Comparison of ENCODE assay signal across 8 cellular contexts in the genomic region with DNA sequence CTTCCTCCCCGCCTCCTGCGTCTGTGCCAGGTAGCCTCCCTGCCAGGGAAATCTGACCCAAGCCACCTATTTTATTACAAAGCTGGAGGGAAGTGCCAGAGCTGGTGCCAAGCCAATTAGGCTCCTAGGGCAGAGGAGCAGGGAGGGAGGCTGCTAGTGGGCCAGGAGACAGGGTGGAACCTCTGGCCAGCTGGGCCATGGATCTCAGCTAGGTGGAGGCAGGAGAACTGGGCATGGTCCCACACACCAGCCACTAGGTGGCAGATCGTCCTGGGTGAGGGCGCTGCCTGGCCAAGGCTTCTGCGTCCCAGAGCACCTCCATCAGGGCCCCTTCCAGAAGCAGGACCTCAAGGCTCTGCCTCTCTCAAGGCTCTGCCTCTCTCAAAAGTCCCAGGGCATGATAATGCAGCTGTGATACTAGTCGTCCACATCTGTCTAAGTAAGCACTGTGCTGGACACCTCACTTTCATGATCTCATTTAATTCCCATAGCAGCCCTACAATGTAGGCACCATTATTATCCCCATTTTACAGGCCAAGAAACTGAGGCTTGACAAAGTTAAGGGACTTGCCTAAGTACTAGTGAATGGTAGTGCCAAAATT. TPM values are rescaled to one million over a fixed set of nuclear protein-coding genes. Genes with fewer than 3 reads are reported as not detected.
DNase-seq lines count a peak whose midpoint lies in the region; ATAC-seq and TF ChIP-seq lines count a peak whose summit lies in the region.

No MANE protein-coding gene starts in this region.

- H3K4me1 Mint-ChIP-seq in WTC11: peaks cover 8% of the 10 kb centered on the region

- CTCF ChIA-PET in WTC11 (lab: Charles Lee): interaction anchor here (0.5 to 4.5 kb wide), 19 partner anchors 9 to 1047 kb away, joined by 3 to 48 read pairs (median 6); partner anchors contain the start of gene PRKCD

- no peak overlapping the region for H3K27ac Mint-ChIP-seq in WTC11

- H3K9me3 Mint-ChIP-seq in WTC11: no peaks in the 10 kb centered on the region

- peak; percentile 86 for DNase-seq in ELF-1 (ENCODE audit: low read depth, low spot score)
- DNase-seq in H4 (ENCODE audit: low spot score): peak; percentile 57
- DNase-seq in NCI-H146 (lab: John Stamatoyannopoulos, UW): peak; percentile 48
- peak; percentile 79 for DNase-seq in WTC11 (ENCODE audit: low spot score)
- DNase-seq in cardiac fibroblast (ENCODE audit: low read depth in 2 of 2): peak; percentile 74 to 84
- DNase-seq in kidney glomerular epithelial cell (lab: John Stamatoyannopoulos, UW): peak; percentile 35
- DNase-seq in stimulated activated CD4-positive, alpha-beta T cell treated with anti-CD3 and anti-CD28 coated beads, Interleukin-4, amount 100 ng/mL, for 4 hours: peak; percentile 51 to 54
- DNase-seq in NCI-H1694 treated with DMSO at 0.1 percent for 48 hours (lab: John Stamatoyannopoulos, UW): no peak

- H3K36me3 Mint-ChIP-seq in WTC11: no peaks in the 10 kb centered on the region

- H3K4me3 ChIP-seq in cardiac fibroblast (replicated peaks in 1 of 2; ENCODE audit: low read depth in 2 of 2, low read length in 2 of 2): no peak overlapping the region

- peak; percentile 82 for ATAC-seq in WTC11

- no peak overlapping the region for H3K4me3 Mint-ChIP-seq in WTC11

- H3K27me3 Mint-ChIP-seq in WTC11 (ENCODE audit: low read depth): no peaks in the 10 kb centered on the region

- POLR2A ChIA-PET in WTC11 (lab: Charles Lee): interaction anchor here (1.1 kb wide), 1 partner anchor 25 kb away, joined by 3 read pairs; no protein-coding TSS in a partner anchor

- TF ChIP-seq CTCF in WTC11 (IDR thresholded peaks at IDR 0.05): peak; percentile 54
- peak; percentile 88 for TF ChIP-seq CTCF in cardiac fibroblast (IDR thresholded peaks at IDR 0.05; ENCODE audit: low read depth, low read length)

TF ChIP-seq in WTC11, 78 proteins besides CTCF, POLR2A, EP300 and RAD21:
- TF ChIP-seq GTF2I (CRISPR knock-in tag; conservative IDR thresholded peaks at IDR 0.05): peak; percentile 88; the same call in 1 of the 2 replicates
- no peak for TF ChIP-seq IRF1 (CRISPR knock-in tag; IDR thresholded peaks at IDR 0.05)
- TF ChIP-seq ZNF138 (CRISPR knock-in tag; conservative IDR thresholded peaks at IDR 0.05): 0 out of 2 replicates have a peak, but pooled peaks have one; percentile 25
- TF ChIP-seq STAT6 (CRISPR knock-in tag; conservative IDR thresholded peaks at IDR 0.05; ENCODE audit: low read depth): 0 out of 2 replicates have a peak, but pooled peaks have one; percentile 62
- TF ChIP-seq ZNF121 (CRISPR knock-in tag; IDR thresholded peaks at IDR 0.05): peak; percentile 78
- 0 out of 2 replicates have a peak, but pooled peaks have one; percentile 46 for TF ChIP-seq FOXP1 (CRISPR knock-in tag; IDR thresholded peaks at IDR 0.05; ENCODE audit: borderline replicate concordance)
- TF ChIP-seq, protein P1, sequence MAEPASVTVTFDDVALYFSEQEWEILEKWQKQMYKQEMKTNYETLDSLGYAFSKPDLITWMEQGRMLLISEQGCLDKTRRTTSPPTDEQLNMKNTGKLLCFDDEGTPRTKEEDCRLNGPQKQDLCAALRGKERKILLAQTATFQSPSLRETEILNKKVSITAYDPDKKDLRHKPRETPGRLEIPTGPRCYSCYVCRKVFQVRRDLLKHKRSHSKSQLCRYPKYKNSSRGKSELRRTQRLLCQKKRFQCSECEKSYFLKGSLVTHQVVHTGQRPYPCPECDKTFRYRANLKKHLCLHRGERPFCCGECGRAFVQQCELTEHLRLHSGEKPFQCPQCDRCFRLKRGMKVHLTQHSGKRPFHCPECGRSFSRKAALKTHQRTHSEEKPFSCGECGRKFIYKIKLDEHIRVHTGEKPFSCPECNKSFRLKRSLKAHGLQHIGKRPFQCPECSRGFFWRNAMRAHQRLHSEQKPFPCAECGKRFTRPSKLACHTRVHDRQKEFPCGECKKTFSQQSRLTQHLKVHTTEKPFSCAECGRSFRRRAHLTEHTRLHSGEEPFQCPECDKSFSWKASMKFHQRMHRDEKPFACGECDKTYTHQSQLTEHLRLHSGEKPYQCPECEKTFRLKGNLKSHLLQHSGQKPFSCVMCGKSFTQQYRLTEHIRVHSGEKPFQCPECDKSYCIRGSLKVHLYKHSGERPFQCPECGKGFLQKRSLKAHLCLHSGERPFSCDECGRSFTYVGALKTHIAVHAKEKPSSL (CRISPR knock-in tag; conservative IDR thresholded peaks at IDR 0.05): no peak

RNA-seq across cellular contexts. Expression of gene RFT1, which starts 4.5 kb away (rescaled TPM):
- total RNA-seq in H4 (2014; rRNA removed; shearing (Covaris generic)): 6.2 and 16.5 TPM in 2 replicates
- total RNA-seq in WTC11 (2021): 26.3 to 28.0 TPM (median 27.1 TPM) in 3 replicates

RNA-seq across cellular contexts. Expression of gene PRKCD, which starts 26.3 kb away (rescaled TPM):
- 0.35 and 1.2 TPM in 2 replicates for total RNA-seq in H4 (2014; rRNA removed; shearing (Covaris generic))
- 16.7 to 19.2 TPM (median 18.0 TPM) in 3 replicates for total RNA-seq in WTC11 (2021)
